In genomic region chr14:21095430-21096205, GRCh38 we compare ENCODE assay signal across 6 cellular contexts. TPM values are rescaled to one million over a fixed set of nuclear protein-coding genes. Genes with fewer than 3 reads are reported as not detected.
DNase-seq lines count a peak whose midpoint lies in the region; ATAC-seq and TF ChIP-seq lines count a peak whose summit lies in the region.

No MANE protein-coding gene starts in this region.

- no peaks in the 10 kb centered on the region for H3K9me3 ChIP-seq in CD4-positive, alpha-beta T cell (ENCODE audit: control insufficient read depth, low read length)

- peak overlapping the region; percentile 84 for H3K27ac Mint-ChIP-seq in CD4-positive, alpha-beta T cell

- H3K4me1 Mint-ChIP-seq in CD4-positive, alpha-beta T cell (ENCODE audit: low read depth), result peaks cover 38% of the 10 kb centered on the region

- H3K9me3 Mint-ChIP-seq in CD4-positive, alpha-beta T cell, result no peaks in the 10 kb centered on the region

- H3K27me3 Mint-ChIP-seq in CD4-positive, alpha-beta T cell, result no peaks in the 10 kb centered on the region

- TF ChIP-seq CTCF in CD4-positive, alpha-beta T cell (IDR thresholded peaks at IDR 0.05), result no peak
- TF ChIP-seq CTCF in GM10248 (IDR thresholded peaks at IDR 0.05; ENCODE audit: control extremely low read depth, extremely low read depth, low read depth, missing control alignments), result no peak

- no peaks in the 10 kb centered on the region for H3K27me3 ChIP-seq in CD4-positive, alpha-beta T cell (ENCODE audit: control insufficient read depth, insufficient read depth, low read length)

- DNase-seq in CD4-positive, alpha-beta T cell, result no peak
- DNase-seq in SHP77 (lab: John Stamatoyannopoulos, UW) (peak; percentile 55 to 63), iris pigment epithelial cell (ENCODE audit: low read depth) (peak; percentile 17), A172 (ENCODE audit: low spot score) (no peak), GM10248 (ENCODE audit: extremely low spot score) (no peak)
- DNase-seq in stimulated activated naive CD4-positive, alpha-beta T cell treated with Interleukin-2 at 50 U/mL for 16 hours (lab: John Stamatoyannopoulos, UW), result no peak

- CTCF ChIA-PET in CD4-positive, alpha-beta T cell (lab: Charles Lee), result interaction anchor here (0.7 to 7.3 kb wide), 6 partner anchors 9 to 90 kb away, joined by 3 to 116 read pairs (median 6); no protein-coding TSS in a partner anchor
- CTCF ChIA-PET in GM10248 (lab: Yijun Ruan, JAX), result interaction anchor here (1.1 to 7.8 kb wide), 5 partner anchors 11 to 80 kb away, joined by 3 to 228 read pairs (median 130); partner anchors contain the start of gene TMEM253

- H3K4me3 Mint-ChIP-seq in CD4-positive, alpha-beta T cell, result peak overlapping the region; percentile 88

- ATAC-seq in CD4-positive, alpha-beta T cell (ENCODE audit: poor library complexity), result no peak

- peaks cover 6% of the 10 kb centered on the region for H3K36me3 Mint-ChIP-seq in CD4-positive, alpha-beta T cell (ENCODE audit: low read depth)

- no peak overlapping the region for H3K27ac ChIP-seq in CD4-positive, alpha-beta T cell (ENCODE audit: low read depth, low read length)

- intact Hi-C loops in CD4-positive, alpha-beta T cell (cut with DNase I, micrococcal nuclease), result no loop called here

- POLR2A ChIA-PET in CD4-positive, alpha-beta T cell (lab: Charles Lee), result interaction anchor here (3.7 to 4.6 kb wide), 2 partner anchors 8 kb away, joined by 12 to 52 read pairs; no protein-coding TSS in a partner anchor
- POLR2A ChIA-PET in GM10248 (lab: Yijun Ruan, JAX), result no interaction called here

RNA-seq across cellular contexts. Expression of gene ZNF219, which starts 2.8 kb away (rescaled TPM):
- 10 to 100 TPM; 15.2 to 15.5 TPM for total RNA-seq in CD4-positive, alpha-beta T cell
- total RNA-seq in A172 (2014; rRNA removed; shearing (Covaris generic)), result 5.9 and 12.0 TPM in 2 replicates

RNA-seq across cellular contexts. Expression of gene TMEM253, which starts 5.2 kb away (rescaled TPM):
- total RNA-seq in CD4-positive, alpha-beta T cell, result not detected
- total RNA-seq in A172 (2014; rRNA removed; shearing (Covaris generic)), result 0.17 TPM in 1 of 2 replicates, not detected in the other

RNA-seq across cellular contexts. Expression of gene ARHGEF40, which starts 25.5 kb away (rescaled TPM):
- total RNA-seq in CD4-positive, alpha-beta T cell, result 1 to 10 TPM; 1.2 to 1.3 TPM
- total RNA-seq in A172 (2014; rRNA removed; shearing (Covaris generic)), result 19.8 and 21.2 TPM in 2 replicates

RNA-seq across cellular contexts. Expression of gene RNASE8, which starts 38.0 kb away (rescaled TPM):
- total RNA-seq in CD4-positive, alpha-beta T cell, result not detected
- not detected in 2 replicates for total RNA-seq in A172 (2014; rRNA removed; shearing (Covaris generic))

RNA-seq across cellular contexts. Expression of gene RNASE7, which starts 53.5 kb away (rescaled TPM):
- total RNA-seq in CD4-positive, alpha-beta T cell, result not detected
- total RNA-seq in A172 (2014; rRNA removed; shearing (Covaris generic)), result not detected in 2 replicates

Comparison
In these comparisons a context has a peak if more than half of its experiments do, and no peak if none do; other contexts are left out.
1. DNase-seq: peak in SHP77 (2 of 2) and iris pigment epithelial cell (single experiment); none in CD4-positive, alpha-beta T cell (0 of 10), A172 (single experiment), stimulated activated naive CD4-positive, alpha-beta T cell treated with Interleukin-2 at 50 U/mL for 16 hours (single experiment) and GM10248 (single experiment).